14 cellular contexts compared by ENCODE assay signal in the genomic region with DNA sequence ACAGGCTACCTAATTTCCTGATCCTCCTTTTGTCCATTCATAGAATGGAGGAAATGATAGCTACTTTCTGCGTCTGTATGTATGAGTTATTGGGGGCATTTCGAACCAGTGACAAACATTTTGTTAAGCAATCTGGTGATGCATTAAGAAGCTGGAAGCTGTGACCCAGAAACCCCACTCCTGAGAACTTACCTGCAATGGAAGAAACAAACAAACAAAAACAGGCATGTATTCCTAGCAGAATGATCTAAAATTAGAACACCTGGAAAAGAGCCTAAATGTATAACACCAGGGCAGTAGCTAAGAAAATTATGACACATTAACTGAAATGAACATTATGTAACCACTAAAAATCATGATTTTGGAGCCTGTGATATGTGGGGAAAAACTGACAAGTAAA. TPM values are rescaled to one million over a fixed set of nuclear protein-coding genes. Genes with fewer than 3 reads are reported as not detected.
DNase-seq lines count a peak whose midpoint lies in the region; ATAC-seq, FAIRE-seq and TF ChIP-seq lines count a peak whose summit lies in the region.
"Had no signal": no experiment of that assay in that cellular context is flagged by ENCODE, and none has a peak within 500 bp of the region (broad histone marks: within the 10 kb centered on the region; RNA-seq: fewer than 3 reads in every experiment).

No MANE protein-coding gene starts in this region.

- H3K79me2 ChIP-seq in GM23248 (ENCODE audit: insufficient read depth): peaks cover 75% of the 10 kb centered on the region
- H3K79me2 ChIP-seq in mammary epithelial cell (ENCODE audit: insufficient read depth, low read length): peaks cover 70% of the 10 kb centered on the region

- H4K20me1 ChIP-seq in GM23248 (ENCODE audit: insufficient read depth) (peaks cover 18% of the 10 kb centered on the region; the same call in 1 of the 2 replicates), mammary epithelial cell (ENCODE audit: insufficient read depth, low read length) (peaks cover 36% of the 10 kb centered on the region)

- H3K36me3 ChIP-seq in GM23248 (ENCODE audit: low read depth) (peaks cover 10% of the 10 kb centered on the region; the same call in 1 of the 2 replicates), mammary epithelial cell (ENCODE audit: insufficient read depth, low read length) (peaks cover 29% of the 10 kb centered on the region)

- peak overlapping the region; percentile 86 for H3K4me3 Mint-ChIP-seq in natural killer cell treated with Interleukin-12 subunit alpha and Interleukin-12 subunit beta and Interleukin-15 and Interleukin-18, amount 100 ng/mL, for 72 hours
- no peak overlapping the region for H3K4me3 Mint-ChIP-seq in chondrocyte (ENCODE audit: unreplicated experiment)

- FAIRE-seq in A549 (lab: Jason Lieb, UNC): no peak
- FAIRE-seq: D721Med, GM12878 had no signal

- CTCF ChIA-PET in A549 (lab: Yijun Ruan, JAX) (interaction anchor here (0.9 kb wide), 1 partner anchor 80 kb away, joined by 3 read pairs; no protein-coding TSS in a partner anchor), mammary epithelial cell (lab: Charles Lee; ENCODE audit: low non-redundant PET) (no interaction called here)

- TF ChIP-seq EP300 in A549 (IDR thresholded peaks at IDR 0.05): no peak

- no peak overlapping the region for H3K27ac ChIP-seq in A549
- peak overlapping the region; percentile 89 for H3K27ac ChIP-seq in GM23248
- H3K27ac ChIP-seq in mammary epithelial cell (ENCODE audit: insufficient read depth, low read depth, low read length): peak overlapping the region; percentile 80

- no peak overlapping the region for H3K4me3 ChIP-seq in A549
- H3K4me3 ChIP-seq in GM23248: peak overlapping the region; percentile 71
- H3K4me3 ChIP-seq in mammary epithelial cell (replicated peaks in 1 of 3; ENCODE audit: insufficient read depth in 1 of 3, low read depth in 2 of 3, low read length in 3 of 3): peak overlapping the region; percentile 80 to 89 (median 81)
- H3K4me3 ChIP-seq: GM12878 had no signal

- no peak for DNase-seq in A549 (ENCODE audit: low read depth in 1 of 2, low spot score in 1 of 2)
- peak; percentile 36 for DNase-seq in GM23248
- no peak for DNase-seq in mammary epithelial cell
- DNase-seq in natural killer cell treated with Interleukin-12 subunit alpha and Interleukin-12 subunit beta and Interleukin-15 and Interleukin-18, amount 100 ng/mL, for 72 hours (ENCODE audit: low spot score): no peak
- DNase-seq in chondrocyte (ENCODE audit: low spot score): no peak
- no peak for DNase-seq in NCI-H2029 treated with DMSO at 0.1 percent for 48 hours (lab: John Stamatoyannopoulos, UW)
- DNase-seq in NCI-H1417 treated with DMSO at 0.1 percent for 48 hours (lab: John Stamatoyannopoulos, UW): no peak
- DNase-seq: NCI-H1105 treated with DMSO at 0.1 percent for 48 hours had no signal

- H3K4me1 Mint-ChIP-seq in natural killer cell treated with Interleukin-12 subunit alpha and Interleukin-12 subunit beta and Interleukin-15 and Interleukin-18, amount 100 ng/mL, for 72 hours (ENCODE audit: low read depth in 2 of 2): peaks cover 66 to 76% of the 10 kb centered on the region in 2 donors
- peaks cover 39% of the 10 kb centered on the region for H3K4me1 Mint-ChIP-seq in chondrocyte (ENCODE audit: low read depth)

- TF ChIP-seq POLR2A in A549 (IDR thresholded peaks at IDR 0.05; ENCODE audit: low read length): no peak

- no peaks in the 10 kb centered on the region for H3K9me3 Mint-ChIP-seq in natural killer cell treated with Interleukin-12 subunit alpha and Interleukin-12 subunit beta and Interleukin-15 and Interleukin-18, amount 100 ng/mL, for 72 hours
- no peaks in the 10 kb centered on the region for H3K9me3 Mint-ChIP-seq in chondrocyte (ENCODE audit: low read depth)

- H3K9ac ChIP-seq in GM23248 (no peak overlapping the region; the same call in 1 of the 2 replicates), mammary epithelial cell (ENCODE audit: insufficient read depth, low read length) (peak overlapping the region; percentile 92)

- WGBS in A549 (ENCODE audit: missing lambda C conversion rate): 82% methylated on average over 2 of the region's 2 CpGs
- WGBS in GM23248 (ENCODE audit: low coverage in 1 of 2, low lambda C conversion rate in 2 of 2, missing lambda C conversion rate in 2 of 2), 2 experiments: 92% methylated on average over 2 of the region's 2 CpGs
- WGBS in mammary epithelial cell (ENCODE audit: low coverage, missing lambda C conversion rate): 51% methylated on average over 2 of the region's 2 CpGs

- no peak for TF ChIP-seq RAD21 in A549 (conservative IDR thresholded peaks at IDR 0.05 in 1 of 2, IDR thresholded peaks at IDR 0.05 in 1 of 2)

- H3K4me1 ChIP-seq in A549 (peaks cover 49% of the 10 kb centered on the region), GM23248 (ENCODE audit: insufficient read depth) (peaks cover 48% of the 10 kb centered on the region), mammary epithelial cell (ENCODE audit: insufficient read depth, low read length) (peaks cover 55% of the 10 kb centered on the region)

- H3K36me3 Mint-ChIP-seq in natural killer cell treated with Interleukin-12 subunit alpha and Interleukin-12 subunit beta and Interleukin-15 and Interleukin-18, amount 100 ng/mL, for 72 hours: peaks cover 22% of the 10 kb centered on the region
- H3K36me3 Mint-ChIP-seq in chondrocyte (ENCODE audit: low read depth): no peaks in the 10 kb centered on the region

- dilution Hi-C loops in mammary epithelial cell (cut with HindIII; ENCODE audit: low sequenced_read_pairs): no loop called here

- H3K9me3 ChIP-seq in A549 (no peaks in the 10 kb centered on the region), GM23248 (ENCODE audit: low read depth) (no peaks in the 10 kb centered on the region), mammary epithelial cell (replicated peaks; ENCODE audit: insufficient read depth, low read length) (no peaks in the 10 kb centered on the region)

- H3K27ac Mint-ChIP-seq in natural killer cell treated with Interleukin-12 subunit alpha and Interleukin-12 subunit beta and Interleukin-15 and Interleukin-18, amount 100 ng/mL, for 72 hours: peak overlapping the region; percentile 84 to 93
- H3K27ac Mint-ChIP-seq in chondrocyte (ENCODE audit: unreplicated experiment): no peak overlapping the region

- intact Hi-C loops in mammary epithelial cell (cut with micrococcal nuclease): no loop called here

- H3K27me3 Mint-ChIP-seq in natural killer cell treated with Interleukin-12 subunit alpha and Interleukin-12 subunit beta and Interleukin-15 and Interleukin-18, amount 100 ng/mL, for 72 hours: no peaks in the 10 kb centered on the region
- H3K27me3 Mint-ChIP-seq in chondrocyte (ENCODE audit: low read depth): no peaks in the 10 kb centered on the region

- no TSS peak for BruUV-seq in mammary epithelial cell (replicated peaks; lab: Mats Ljungman, UMichigan)

- no peaks in the 10 kb centered on the region for H3K9me2 ChIP-seq in GM23248 (ENCODE audit: insufficient read depth)

- in situ Hi-C loops in GM23248 (cut with MboI): no loop called here
- in situ Hi-C loops in mammary epithelial cell (cut with MboI; ENCODE audit: low sequenced_read_pairs in 2 of 2): no loop called here

- H3K27me3 ChIP-seq in GM23248 (replicated peaks; ENCODE audit: insufficient read depth): no peaks in the 10 kb centered on the region
- no peaks in the 10 kb centered on the region for H3K27me3 ChIP-seq in mammary epithelial cell (ENCODE audit: insufficient read depth, low read length)

- H3K4me2 ChIP-seq in A549 (peak overlapping the region; percentile 73), GM23248 (ENCODE audit: unreplicated experiment) (peak overlapping the region; percentile 80), mammary epithelial cell (ENCODE audit: insufficient read depth, low read depth, low read length) (peak overlapping the region; percentile 82)

- H3F3A ChIP-seq in GM23248 (ENCODE audit: insufficient read depth): peaks cover 38% of the 10 kb centered on the region

- ATAC-seq in A549 (no peak), HG02759 (IDR thresholded peaks at IDR 0.05; ENCODE audit: unreplicated experiment) (no peak)
- ATAC-seq in natural killer cell treated with Interleukin-12 subunit alpha and Interleukin-12 subunit beta and Interleukin-15 and Interleukin-18, amount 100 ng/mL, for 72 hours: no peak
- ATAC-seq: activated CD4-positive, CD25-positive, alpha-beta regulatory T cell treated with anti-CD3 and anti-CD28 coated beads, Interleukin-2, amount 50 U/mL, for 24 hours; GM12878 had no signal

- H2AFZ ChIP-seq in GM23248 (no peak overlapping the region), mammary epithelial cell (ENCODE audit: low read depth, low read length) (no peak overlapping the region)

- no peak for TF ChIP-seq CTCF in A549 (IDR thresholded peaks at IDR 0.05)
- no peak for TF ChIP-seq CTCF in mammary epithelial cell (conservative IDR thresholded peaks at IDR 0.05 in 1 of 2, IDR thresholded peaks at IDR 0.05 in 1 of 2; ENCODE audit: extremely low read depth in 1 of 2, insufficient read depth in 1 of 2, low read depth in 1 of 2, low read length in 2 of 2)
- TF ChIP-seq CTCF in chondrocyte (IDR thresholded peaks at IDR 0.05): no peak

- POLR2A ChIA-PET in A549 (lab: Yijun Ruan, JAX): no interaction called here

RNA-seq across cellular contexts. Expression of a gene that starts 2.1 kb away (rescaled TPM):
- 247 and 269 TPM in 2 replicates for polyA plus RNA-seq in A549 (2011; rRNA removed)
- polyA plus RNA-seq in A549 (2012; cell fraction: cytosol; rRNA removed): 238 and 294 TPM in 2 replicates
- 167 and 260 TPM in 2 replicates for polyA plus RNA-seq in A549 (2012; cell fraction: nucleus; rRNA removed)
- polyA plus RNA-seq in A549 (2017; fragmentation: RNase III; extraction: RNeasy Plus Mini Kit Qiagen cat#74134 plus additional on column Dnase treatment): 149 to 153 TPM (median 151 TPM) in 3 replicates
- 293 and 405 TPM in 2 replicates for polyA minus RNA-seq in A549 (2011; rRNA and poly(A)+ RNA removed)
- 388 and 407 TPM in 2 replicates for total RNA-seq in GM23248 (2014; rRNA removed; shearing (Covaris generic))
- polyA plus RNA-seq in GM23248 (2016; fragmentation: Nextera tagmentation; extraction: Ambion mirVana): 498 and 506 TPM in 2 replicates
- 100 to 1,000 TPM; 676 to 841 TPM for total RNA-seq in mammary epithelial cell
- 1,147 TPM for polyA plus RNA-seq in mammary epithelial cell
- polyA minus RNA-seq in mammary epithelial cell: 442 TPM
- 10 to 100 TPM; 51.2 to 63.1 TPM for total RNA-seq in natural killer cell treated with Interleukin-12 subunit alpha and Interleukin-12 subunit beta and Interleukin-15 and Interleukin-18, amount 100 ng/mL, for 72 hours
- total RNA-seq in chondrocyte: 69.8 to 93.6 TPM (median 92.9 TPM) in 3 replicates

RNA-seq across cellular contexts. Expression of a gene that starts 33.4 kb away (rescaled TPM):
- polyA plus RNA-seq in A549 (2011; rRNA removed) (not detected in 2 replicates), A549 (2017; fragmentation: RNase III; extraction: RNeasy Plus Mini Kit Qiagen cat#74134 plus additional on column Dnase treatment) (not detected in 3 replicates), GM23248 (2016; fragmentation: Nextera tagmentation; extraction: Ambion mirVana) (not detected in 2 replicates), mammary epithelial cell (not detected)
- polyA plus RNA-seq in A549 (2012; cell fraction: cytosol; rRNA removed): not detected in 2 replicates
- polyA plus RNA-seq in A549 (2012; cell fraction: nucleus; rRNA removed): not detected in 2 replicates
- polyA minus RNA-seq in A549 (2011; rRNA and poly(A)+ RNA removed): not detected in 2 replicates
- not detected in 2 replicates for total RNA-seq in GM23248 (2014; rRNA removed; shearing (Covaris generic))
- total RNA-seq in mammary epithelial cell (not detected), chondrocyte (not detected in 3 replicates)
- not detected for polyA minus RNA-seq in mammary epithelial cell
- not detected for total RNA-seq in natural killer cell treated with Interleukin-12 subunit alpha and Interleukin-12 subunit beta and Interleukin-15 and Interleukin-18, amount 100 ng/mL, for 72 hours
- total RNA-seq: GM12878, mesenteric fat pad, subcutaneous adipose tissue had no signal
- polyA plus RNA-seq: GM12878 had no signal

Comparison
In these comparisons a context has a peak if more than half of its experiments do, and no peak if none do; other contexts are left out.
1. H3K27ac ChIP-seq: peak in GM23248 (single experiment) and mammary epithelial cell (single experiment); none in A549 (0 of 2).
2. Peak in every context shown above with its lines, with median percentiles within 50 percentile points of each other: H3K4me2 ChIP-seq.